17 cellular contexts compared by ENCODE assay signal in genomic region chr10:3551761-3552160, GRCh38.
A peak's percentile ranks its signal among the peaks of the same experiment; 100 is the strongest.
DNase-seq lines count a peak whose midpoint lies in the region; ATAC-seq, FAIRE-seq and TF ChIP-seq lines count a peak whose summit lies in the region.
"Had no signal": no experiment of that assay in that cellular context is flagged by ENCODE, and none has a peak within 500 bp of the region (broad histone marks: within the 10 kb centered on the region; RNA-seq: fewer than 3 reads in every experiment).

No MANE protein-coding gene starts in this region.

- no peaks in the 10 kb centered on the region for H3K79me1 ChIP-seq in neuronal stem cell (ENCODE audit: low read depth, low read length)

- H3K27me3 ChIP-seq in DND-41 (ENCODE audit: insufficient read depth, low read length, poor library complexity) (no peaks in the 10 kb centered on the region), K562 (ENCODE audit: control insufficient read depth in 2 of 2, insufficient read depth in 2 of 2, low read length in 2 of 2) (peaks cover 0 to 10% of the 10 kb centered on the region in 2 experiments; a peak in 2 of 5 replicates), neuronal stem cell (ENCODE audit: control insufficient read depth in 3 of 3, insufficient read depth in 3 of 3, low read depth in 1 of 3, low read length in 3 of 3) (no peaks in the 10 kb centered on the region), right atrium auricular region (no peaks in the 10 kb centered on the region)

- no peak overlapping the region for H2BK12ac ChIP-seq in neuronal stem cell (ENCODE audit: low read length)

- TF ChIP-seq POLR2A in K562 (conservative IDR thresholded peaks at IDR 0.05) = no peak

- H3K14ac ChIP-seq in neuronal stem cell (ENCODE audit: low read length) = no peak overlapping the region

- no TSS peak for BruUV-seq in K562 (replicated peaks; lab: Mats Ljungman, UMichigan)

- H3K79me2 ChIP-seq in DND-41 (ENCODE audit: insufficient read depth, low read length) (no peaks in the 10 kb centered on the region), K562 (ENCODE audit: control insufficient read depth, insufficient read depth, low read length) (no peaks in the 10 kb centered on the region)

- H3K9ac ChIP-seq in DND-41 (ENCODE audit: low read depth, low read length) (no peak overlapping the region), K562 (ENCODE audit: insufficient read depth in 1 of 2, low read depth in 2 of 2, low read length in 2 of 2) (no peak overlapping the region), neuronal stem cell (ENCODE audit: low read depth, low read length, poor library complexity) (no peak overlapping the region)

- H2BK15ac ChIP-seq in neuronal stem cell (ENCODE audit: low read length) = no peak overlapping the region

- POLR2A ChIA-PET in K562 (lab: Yijun Ruan, JAX) = no interaction called here

- peaks cover 38% of the 10 kb centered on the region for H3K4me1 ChIP-seq in DND-41 (ENCODE audit: insufficient read depth, low read length)
- peaks cover 3% of the 10 kb centered on the region in 2 experiments; a peak in 2 of 5 replicates for H3K4me1 ChIP-seq in K562 (replicated peaks in 1 of 2; ENCODE audit: control insufficient read depth in 2 of 2, insufficient read depth in 2 of 2, low read length in 2 of 2)
- H3K4me1 ChIP-seq in neuronal stem cell (ENCODE audit: control insufficient read depth in 2 of 2, insufficient read depth in 1 of 2, low read depth in 1 of 2, low read length in 2 of 2) = no peaks in the 10 kb centered on the region
- peaks cover 0 to 8% of the 10 kb centered on the region in 2 donors for H3K4me1 ChIP-seq in right atrium auricular region

- peak overlapping the region; percentile 6; the same call in 1 of the 2 replicates for H3K27ac ChIP-seq in DND-41 (ENCODE audit: low read length)
- H3K27ac ChIP-seq in K562 (ENCODE audit: extremely low read depth, low read depth, low read length) = no peak overlapping the region
- H3K27ac ChIP-seq in neuronal stem cell (replicated peaks; ENCODE audit: low read length) = no peak overlapping the region
- H3K27ac ChIP-seq in right atrium auricular region = no peak overlapping the region
- H3K27ac ChIP-seq: 22Rv1, A549 had no signal

- H3K4ac ChIP-seq in neuronal stem cell (ENCODE audit: low read length) = no peak overlapping the region

- H3K18ac ChIP-seq in neuronal stem cell (ENCODE audit: low read length) = no peak overlapping the region

- in situ Hi-C loops in K562 (cut with MboI) = no loop called here

- 37% methylated on average over 11 of the region's 11 CpGs for WGBS in K562 (ENCODE audit: insufficient coverage, low coverage, missing lambda C conversion rate)
- whole genome bisulfite sequencing in neuronal stem cell (ENCODE audit: extremely low coverage in 2 of 2, insufficient read length in 2 of 2, insufficient replicate concordance in 1 of 2), 2 donors = no CpG with 5 or more reads among the region's 11 CpGs

- no peak for TF ChIP-seq EP300 in K562 (IDR thresholded peaks at IDR 0.05; ENCODE audit: low read length)

- no peaks in the 10 kb centered on the region for H3K9me3 ChIP-seq in DND-41 (ENCODE audit: insufficient read depth, low read length, severe bottlenecking)
- 0 out of 2 replicates have a peak, but pooled peaks cover 1% of the 10 kb centered on the region for H3K9me3 ChIP-seq in K562 (replicated peaks; ENCODE audit: control insufficient read depth, insufficient read depth, low read depth, low read length)
- H3K9me3 ChIP-seq in neuronal stem cell (replicated peaks in 1 of 2; ENCODE audit: control insufficient read depth in 2 of 2, insufficient read depth in 1 of 2, low read depth in 1 of 2, low read length in 2 of 2) = peaks cover 0 to 2% of the 10 kb centered on the region in 2 donors
- H3K9me3 ChIP-seq in right atrium auricular region = no peaks in the 10 kb centered on the region
- H3K9me3 ChIP-seq: A549 had no signal

- no peak overlapping the region for H3K23ac ChIP-seq in neuronal stem cell (ENCODE audit: low read depth, low read length, poor library complexity)

- H3K4me2 ChIP-seq in DND-41 (ENCODE audit: insufficient read depth, low read length) = no peak overlapping the region
- no peak overlapping the region for H3K4me2 ChIP-seq in K562 (ENCODE audit: insufficient read depth, low read length)
- H3K4me2 ChIP-seq in neuronal stem cell (ENCODE audit: insufficient read depth, low read length, poor library complexity, severe bottlenecking) = no peak overlapping the region
- H3K4me2 ChIP-seq: A549 had no signal

- TF ChIP-seq CTCF in DND-41 (IDR thresholded peaks at IDR 0.05; ENCODE audit: borderline replicate concordance, extremely low read depth, low read length, poor library complexity, severe bottlenecking) (no peak), K562 (IDR thresholded peaks at IDR 0.05 in 2 of 3, conservative IDR thresholded peaks at IDR 0.05 in 1 of 3; ENCODE audit: insufficient read depth in 2 of 3, low read depth in 1 of 3, low read length in 3 of 3) (no peak), right atrium auricular region (IDR thresholded peaks at IDR 0.05) (peak in 1 of 2 donors; percentile 16)

- no peak overlapping the region for H2AK5ac ChIP-seq in neuronal stem cell (ENCODE audit: low read depth, low read length)

- no peak overlapping the region for H4K8ac ChIP-seq in neuronal stem cell (ENCODE audit: low read depth, low read length)

- no peak overlapping the region for H2BK5ac ChIP-seq in neuronal stem cell (ENCODE audit: low read length)

- intact Hi-C loops in K562 (cut with micrococcal nuclease) = no loop called here

- no peak overlapping the region for H2BK120ac ChIP-seq in neuronal stem cell (ENCODE audit: low read depth, low read length)

- H4K20me1 ChIP-seq in DND-41 (ENCODE audit: insufficient read depth, low read length) (no peaks in the 10 kb centered on the region), K562 (replicated peaks; ENCODE audit: control insufficient read depth, insufficient read depth, low read length) (0 out of 2 replicates have a peak, but pooled peaks cover 7% of the 10 kb centered on the region)

- DNase-seq in DMS53 (lab: John Stamatoyannopoulos, UW) (peak; percentile 11), DMS53 treated with DMSO at 0.1 percent for 48 hours (lab: John Stamatoyannopoulos, UW; ENCODE audit: unreplicated experiment) (no peak), DND-41 (no peak), K562 (ENCODE audit: extremely low read depth in 1 of 4, low spot score in 3 of 4) (peak in 1 of 4 experiments; percentile 14), neuronal stem cell (ENCODE audit: low spot score) (no peak), right atrium auricular region (ENCODE audit: low spot score) (no peak), amygdala (lab: John Stamatoyannopoulos, UW) (no peak)
- DNase-seq: AML-193; Calu3; CD8-positive, alpha-beta T cell; GDM1; GOT3; H9 had no signal

- H4K91ac ChIP-seq in neuronal stem cell (ENCODE audit: low read depth, low read length, poor library complexity) = no peak overlapping the region

- TF ChIP-seq RAD21 in K562 (CRISPR knock-in tag; conservative IDR thresholded peaks at IDR 0.05 in 1 of 2, IDR thresholded peaks at IDR 0.05 in 1 of 2) = no peak

- H3K9me1 ChIP-seq in K562 (ENCODE audit: control insufficient read depth, insufficient read depth, low read length) = no peaks in the 10 kb centered on the region

- H3K4me3 ChIP-seq in DND-41 (ENCODE audit: low read depth in 1 of 2, low read length in 2 of 2) (no peak overlapping the region), K562 (no peak overlapping the region), neuronal stem cell (ENCODE audit: low read length in 2 of 2) (no peak overlapping the region), right atrium auricular region (no peak overlapping the region)
- H3K4me3 ChIP-seq: A549 had no signal

- ATAC-seq in DND-41 (ENCODE audit: insufficient read depth, low read depth) (no peak), K562 (peak; percentile 65), GM19035 (IDR thresholded peaks at IDR 0.05; ENCODE audit: unreplicated experiment) (no peak)
- ATAC-seq: CD8-positive, alpha-beta T cell had no signal

- H2AFZ ChIP-seq in DND-41 (ENCODE audit: low read depth, low read length) = no peak overlapping the region
- no peak overlapping the region for H2AFZ ChIP-seq in K562 (ENCODE audit: low read depth, low read length)
- H2AFZ ChIP-seq in neuronal stem cell (ENCODE audit: low read length) = peak overlapping the region; percentile 39

- no peak for FAIRE-seq in K562 (lab: Jason Lieb, UNC)
- FAIRE-seq: A549, GM19239 had no signal

- CTCF ChIA-PET in K562 (lab: Yijun Ruan, JAX; ENCODE audit: low intra/inter-chr PET ratio) = no interaction called here

- H3K36me3 ChIP-seq in DND-41 (ENCODE audit: insufficient read depth, low read length) = no peaks in the 10 kb centered on the region
- H3K36me3 ChIP-seq in K562 (ENCODE audit: control insufficient read depth, insufficient read depth, low read length) = no peaks in the 10 kb centered on the region
- no peaks in the 10 kb centered on the region for H3K36me3 ChIP-seq in neuronal stem cell (replicated peaks in 1 of 2; ENCODE audit: control insufficient read depth in 2 of 2, insufficient read depth in 2 of 2, low read length in 2 of 2)
- H3K36me3 ChIP-seq in right atrium auricular region = no peaks in the 10 kb centered on the region

TF ChIP-seq in K562, 482 proteins besides CTCF, POLR2A, EP300 and RAD21 (continues in another document):
- TF ChIP-seq MBD1 (CRISPR knock-in tag; IDR thresholded peaks at IDR 0.05) = no peak
